In genomic region chr17:43367588-43368242, GRCh38 we compare ENCODE assay signal across 1 cellular context.
TF ChIP-seq lines count a peak whose summit lies in the region.

No MANE protein-coding gene starts in this region.

TF ChIP-seq in H1, 55 proteins besides CTCF, POLR2A, EP300 and RAD21 (continued from another document):
- peak; percentile 35 for TF ChIP-seq CHD7 (IDR thresholded peaks at IDR 0.05; ENCODE audit: insufficient replicate concordance, low read length)
- 0 out of 2 replicates have a peak, but pooled peaks have one; percentile 16 for TF ChIP-seq PHF8 (conservative IDR thresholded peaks at IDR 0.05; ENCODE audit: low read depth, low read length)
- TF ChIP-seq, protein P1, sequence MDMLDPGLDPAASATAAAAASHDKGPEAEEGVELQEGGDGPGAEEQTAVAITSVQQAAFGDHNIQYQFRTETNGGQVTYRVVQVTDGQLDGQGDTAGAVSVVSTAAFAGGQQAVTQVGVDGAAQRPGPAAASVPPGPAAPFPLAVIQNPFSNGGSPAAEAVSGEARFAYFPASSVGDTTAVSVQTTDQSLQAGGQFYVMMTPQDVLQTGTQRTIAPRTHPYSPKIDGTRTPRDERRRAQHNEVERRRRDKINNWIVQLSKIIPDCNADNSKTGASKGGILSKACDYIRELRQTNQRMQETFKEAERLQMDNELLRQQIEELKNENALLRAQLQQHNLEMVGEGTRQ (IDR thresholded peaks at IDR 0.05; ENCODE audit: low read length) = no peak
- TF ChIP-seq RNF2 (IDR thresholded peaks at IDR 0.05; ENCODE audit: borderline replicate concordance, low read depth, low read length, missing control alignments, poor library complexity, severe bottlenecking) = no peak
- TF ChIP-seq GTF2F1 (IDR thresholded peaks at IDR 0.05; ENCODE audit: borderline replicate concordance, low read depth, low read length) = peak; percentile 100
- TF ChIP-seq POLR2AphosphoS5 (IDR thresholded peaks at IDR 0.05; ENCODE audit: low read depth, low read length) = peak; percentile 100
- TF ChIP-seq SP4 (IDR thresholded peaks at IDR 0.05; ENCODE audit: low read length) = peak; percentile 95
- peak; percentile 100 for TF ChIP-seq TAF7 (optimal IDR thresholded peaks at IDR 0.05; ENCODE audit: borderline replicate concordance, low read depth, low read length)
- no peak for TF ChIP-seq SAP30 (IDR thresholded peaks at IDR 0.05; ENCODE audit: insufficient read depth, insufficient replicate concordance, low read length)
- TF ChIP-seq RFX5 (IDR thresholded peaks at IDR 0.05; ENCODE audit: borderline replicate concordance, low read depth, low read length) = no peak
- no peak for TF ChIP-seq KDM5A (IDR thresholded peaks at IDR 0.05; ENCODE audit: low read length)
- 0 out of 2 replicates have a peak, but pooled peaks have one; percentile 13 for TF ChIP-seq RBBP5 (IDR thresholded peaks at IDR 0.05; ENCODE audit: borderline replicate concordance, low read depth, low read length)
- TF ChIP-seq, protein P2, sequence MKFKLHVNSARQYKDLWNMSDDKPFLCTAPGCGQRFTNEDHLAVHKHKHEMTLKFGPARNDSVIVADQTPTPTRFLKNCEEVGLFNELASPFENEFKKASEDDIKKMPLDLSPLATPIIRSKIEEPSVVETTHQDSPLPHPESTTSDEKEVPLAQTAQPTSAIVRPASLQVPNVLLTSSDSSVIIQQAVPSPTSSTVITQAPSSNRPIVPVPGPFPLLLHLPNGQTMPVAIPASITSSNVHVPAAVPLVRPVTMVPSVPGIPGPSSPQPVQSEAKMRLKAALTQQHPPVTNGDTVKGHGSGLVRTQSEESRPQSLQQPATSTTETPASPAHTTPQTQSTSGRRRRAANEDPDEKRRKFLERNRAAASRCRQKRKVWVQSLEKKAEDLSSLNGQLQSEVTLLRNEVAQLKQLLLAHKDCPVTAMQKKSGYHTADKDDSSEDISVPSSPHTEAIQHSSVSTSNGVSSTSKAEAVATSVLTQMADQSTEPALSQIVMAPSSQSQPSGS (IDR thresholded peaks at IDR 0.05; ENCODE audit: low read length) = peak; percentile 94
- peak; percentile 83 for TF ChIP-seq EGR1 (IDR thresholded peaks at IDR 0.05; ENCODE audit: borderline replicate concordance, low read depth, low read length)
- TF ChIP-seq E2F6 (IDR thresholded peaks at IDR 0.05) = no peak
- TF ChIP-seq CBX5 (IDR thresholded peaks at IDR 0.05; ENCODE audit: low read depth, low read length) = no peak
- peak; percentile 6; the same call in 1 of the 2 replicates for TF ChIP-seq BRCA1 (IDR thresholded peaks at IDR 0.05; ENCODE audit: low read depth, low read length)
- TF ChIP-seq, protein P3, sequence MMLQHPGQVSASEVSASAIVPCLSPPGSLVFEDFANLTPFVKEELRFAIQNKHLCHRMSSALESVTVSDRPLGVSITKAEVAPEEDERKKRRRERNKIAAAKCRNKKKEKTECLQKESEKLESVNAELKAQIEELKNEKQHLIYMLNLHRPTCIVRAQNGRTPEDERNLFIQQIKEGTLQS (IDR thresholded peaks at IDR 0.05; ENCODE audit: insufficient read depth, low read depth, low read length) = no peak
- TF ChIP-seq JUND (IDR thresholded peaks at IDR 0.05; ENCODE audit: low read length) = peak; percentile 92
- TF ChIP-seq HDAC2 (IDR thresholded peaks at IDR 0.05; ENCODE audit: borderline replicate concordance in 1 of 2, low read depth in 2 of 2, low read length in 2 of 2) = peak in 1 of 2 experiments; percentile 52; a peak in 1 of 4 replicates
- TF ChIP-seq SRF (IDR thresholded peaks at IDR 0.05; ENCODE audit: low read depth, low read length) = no peak
- TF ChIP-seq NRF1 (IDR thresholded peaks at IDR 0.05; ENCODE audit: low read depth, low read length) = peak; percentile 27
- no peak for TF ChIP-seq GABPA (IDR thresholded peaks at IDR 0.05; ENCODE audit: borderline replicate concordance, insufficient read depth, low read length)
- peak; percentile 96 for TF ChIP-seq SP1 (IDR thresholded peaks at IDR 0.05; ENCODE audit: low read depth, low read length)
TF ChIP-seq in H1: peak in this region for 17.
